In the genomic region with DNA sequence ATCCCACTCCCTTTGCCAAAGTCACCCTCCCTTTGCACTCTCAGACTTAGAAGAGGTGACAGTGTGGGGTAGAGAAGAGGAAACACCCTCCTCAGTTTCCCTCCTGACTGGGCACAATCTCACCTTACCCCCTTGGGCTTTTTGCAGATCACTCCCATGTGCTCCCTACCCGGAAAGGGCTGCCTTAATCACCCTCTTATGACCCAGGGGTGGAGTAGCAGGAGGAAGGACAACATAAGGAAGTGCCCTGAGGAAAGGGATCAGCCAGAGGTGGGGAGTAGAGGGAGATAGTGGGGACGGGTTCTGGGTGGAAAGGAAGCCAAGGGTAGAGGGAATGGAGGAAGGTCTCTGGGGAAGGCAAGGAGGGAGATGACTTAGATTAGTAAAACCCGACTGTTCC, we compare ENCODE assay signal across 24 cellular contexts. TPM values are rescaled to one million over a fixed set of nuclear protein-coding genes. Genes with fewer than 3 reads are reported as not detected.
"Had no signal": no experiment of that assay in that cellular context is flagged by ENCODE, and none has a peak within 500 bp of the region (broad histone marks: within the 10 kb centered on the region; RNA-seq: fewer than 3 reads in every experiment).

No MANE protein-coding gene starts in this region.

- H3K9me3 ChIP-seq: SJCRH30, SK-N-SH had no signal

- DNase-seq: activated CD4-positive, alpha-beta T cell treated with anti-CD3 and anti-CD28 coated beads for 48 hours; activated CD4-positive, alpha-beta T cell treated with anti-CD3 and anti-CD28 coated beads, Interleukin-2, amount 50 U/mL, for 4 hours; activated CD8-positive, alpha-beta memory T cell treated with anti-CD3 and anti-CD28 coated beads, Interleukin-2, amount 50 U/mL, for 48 hours; activated CD8-positive, alpha-beta T cell treated with anti-CD3 and anti-CD28 coated beads, Interleukin-2, amount 10 ng/mL, durations not matched to agents 7 days and 5 days; activated naive CD4-positive, alpha-beta T cell; activated T-cell treated with anti-CD3 and anti-CD28 coated beads, Interleukin-2, amount 50 U/mL, for 1 hour; Karpas-422; MM.1S; NCI-H1105; NCI-H1436; NCI-H1694 treated with DMSO at 0.1 percent for 48 hours; NCI-H2081; NCI-H510A treated with DMSO at 0.1 percent for 48 hours; NCI-H69; NK-92 treated with Interleukin-12 subunit alpha and Interleukin-12 subunit beta, amount 100 ng/mL, for 24 hours; OCI-M1; RPMI8226; SJCRH30; SK-N-SH; T-helper 1 cell had no signal

- H3K27ac ChIP-seq: SJCRH30 had no signal

- H3K36me3 ChIP-seq: SJCRH30 had no signal

- H3K4me3 ChIP-seq: SJCRH30 had no signal

- ATAC-seq: activated CD4-positive, CD25-positive, alpha-beta regulatory T cell treated with anti-CD3 and anti-CD28 coated beads, Interleukin-2, amount 50 U/mL, for 24 hours; activated CD8-positive, alpha-beta T cell treated with anti-CD3 and anti-CD28 coated beads, Interleukin-2, amount 10 ng/mL, durations not matched to agents 7 days and 5 days; Panc1; Right ventricle myocardium inferior had no signal

- FAIRE-seq: bronchial epithelial cell had no signal

- H3K9ac ChIP-seq: SK-N-SH had no signal

- H3K4me2 ChIP-seq: SK-N-SH had no signal

RNA-seq across cellular contexts. Expression of gene NRXN2, which starts 52.0 kb away (rescaled TPM):
- total RNA-seq: bronchial epithelial cell had no signal
